1 cellular context compared by ENCODE assay signal in genomic region chr1:26695417-26696190, GRCh38.
TF ChIP-seq lines count a peak whose summit lies in the region.

Gene ARID1A (plus strand): TSS chr1:26696015. CDS start chr1:26696404, 389 bp downstream.

TF ChIP-seq in HepG2, 621 proteins besides CTCF, POLR2A, EP300 and RAD21 (continued from another document and continues in another):
- TF ChIP-seq CEBPZ (IDR thresholded peaks at IDR 0.05; ENCODE audit: low read length) (no peak), THAP8 (CRISPR knock-in tag; IDR thresholded peaks at IDR 0.05; ENCODE audit: borderline replicate concordance) (0 out of 2 replicates have a peak, but pooled peaks have one; percentile 30), ZBTB7B (CRISPR knock-in tag; IDR thresholded peaks at IDR 0.05) (peak; percentile 89), ZNF660 (CRISPR knock-in tag; IDR thresholded peaks at IDR 0.05; ENCODE audit: borderline replicate concordance, low read depth) (no peak), ELF4 (CRISPR knock-in tag; IDR thresholded peaks at IDR 0.05; ENCODE audit: borderline replicate concordance) (no peak), SRF (IDR thresholded peaks at IDR 0.05; ENCODE audit: low read depth, low read length) (no peak), ZNF552 (CRISPR knock-in tag; IDR thresholded peaks at IDR 0.05; ENCODE audit: borderline replicate concordance) (peak; percentile 82), BORCS8-MEF2B (CRISPR knock-in tag; IDR thresholded peaks at IDR 0.05) (peak; percentile 97), HNF1A (IDR thresholded peaks at IDR 0.05; ENCODE audit: low read depth) (no peak), HNF1A (CRISPR knock-in tag; IDR thresholded peaks at IDR 0.05; ENCODE audit: borderline replicate concordance) (peak; percentile 87), ZBTB4 (CRISPR knock-in tag; IDR thresholded peaks at IDR 0.05; ENCODE audit: borderline replicate concordance) (0 out of 2 replicates have a peak, but pooled peaks have one; percentile 56), MXD4 (CRISPR knock-in tag; IDR thresholded peaks at IDR 0.05) (peak; percentile 86), ZBTB39 (CRISPR knock-in tag; IDR thresholded peaks at IDR 0.05) (peak; percentile 49; the same call in 1 of the 2 replicates), ZBTB10 (CRISPR knock-in tag; IDR thresholded peaks at IDR 0.05; ENCODE audit: borderline replicate concordance) (no peak), HIC2 (CRISPR knock-in tag; IDR thresholded peaks at IDR 0.05; ENCODE audit: low read depth) (peak; percentile 71), MYNN (CRISPR knock-in tag; IDR thresholded peaks at IDR 0.05; ENCODE audit: low read depth) (no peak), PCBP2 (optimal IDR thresholded peaks at IDR 0.05; ENCODE audit: low read depth, low read length, poor library complexity, severe bottlenecking) (no peak), ZNF18 (CRISPR knock-in tag; IDR thresholded peaks at IDR 0.05; ENCODE audit: insufficient replicate concordance) (peak; percentile 55), DR1 (CRISPR knock-in tag; IDR thresholded peaks at IDR 0.05) (peak; percentile 51), ATRX (CRISPR knock-in tag; IDR thresholded peaks at IDR 0.05; ENCODE audit: borderline replicate concordance) (no peak), RFXANK (CRISPR knock-in tag; IDR thresholded peaks at IDR 0.05) (no peak), ZNF224 (CRISPR knock-in tag; IDR thresholded peaks at IDR 0.05) (no peak), ZNF431 (CRISPR knock-in tag; IDR thresholded peaks at IDR 0.05; ENCODE audit: borderline replicate concordance, low read depth) (peak; percentile 90), NCOR1 (IDR thresholded peaks at IDR 0.05; ENCODE audit: borderline replicate concordance, low read length) (no peak), RBFOX2 (IDR thresholded peaks at IDR 0.05; ENCODE audit: low read depth, low read length) (peak; percentile 97), CREB3 (CRISPR knock-in tag; IDR thresholded peaks at IDR 0.05) (no peak), ZNF691 (CRISPR knock-in tag; IDR thresholded peaks at IDR 0.05; ENCODE audit: borderline replicate concordance, low read depth) (peak; percentile 93; the same call in 1 of the 2 replicates), TEF (CRISPR knock-in tag; IDR thresholded peaks at IDR 0.05) (no peak), GABPA (IDR thresholded peaks at IDR 0.05; ENCODE audit: low read depth, low read length) (no peak), GABPA (CRISPR knock-in tag; IDR thresholded peaks at IDR 0.05; ENCODE audit: low read depth) (peak; percentile 40; the same call in 1 of the 2 replicates), MEF2D (CRISPR knock-in tag; IDR thresholded peaks at IDR 0.05) (peak; percentile 71; the same call in 1 of the 2 replicates)
